ENCODE assay signal across 16 cellular contexts in genomic region chr12:44500423-44500822, GRCh38.
DNase-seq lines count a peak whose midpoint lies in the region; ATAC-seq and TF ChIP-seq lines count a peak whose summit lies in the region.
"Had no signal": no experiment of that assay in that cellular context is flagged by ENCODE, and none has a peak within 500 bp of the region (broad histone marks: within the 10 kb centered on the region; RNA-seq: fewer than 3 reads in every experiment).

No MANE protein-coding gene starts in this region.

- no peaks in the 10 kb centered on the region for H3K27me3 Mint-ChIP-seq in chondrocyte (ENCODE audit: low read depth)
- H3K27me3 Mint-ChIP-seq: CD4-positive, CD25-positive, alpha-beta regulatory T cell had no signal

- no peak overlapping the region for H3K4me3 ChIP-seq in spleen
- no peak overlapping the region for H3K4me3 ChIP-seq in upper lobe of right lung
- H3K4me3 ChIP-seq: BLaER1 treated with 17β-estradiol and CSF1 and Interleukin-3, amounts not matched to agents 10 nM and 100 nM; GM23338 had no signal

- H3K4me1 ChIP-seq in spleen: no peaks in the 10 kb centered on the region
- H3K4me1 ChIP-seq in upper lobe of right lung: no peaks in the 10 kb centered on the region
- H3K4me1 ChIP-seq: BLaER1 treated with 17β-estradiol and CSF1 and Interleukin-3, amounts not matched to agents 10 nM and 100 nM had no signal

- ATAC-seq in upper lobe of right lung (peak; percentile 29), GM18861 (IDR thresholded peaks at IDR 0.05; ENCODE audit: unreplicated experiment) (no peak)
- ATAC-seq: GM23338 had no signal

- DNase-seq in NCI-H748 (lab: John Stamatoyannopoulos, UW; ENCODE audit: unreplicated experiment) (peak; percentile 5), NCI-H748 treated with DMSO at 0.1 percent for 48 hours (lab: John Stamatoyannopoulos, UW) (no peak), chondrocyte (ENCODE audit: low spot score) (peak; percentile 82), spleen (peak; percentile 71), upper lobe of right lung (no peak), erythroblast (lab: John Stamatoyannopoulos, UW) (no peak)
- DNase-seq: 8988T; Calu3; CD4-positive, CD25-positive, alpha-beta regulatory T cell; DMS153; DMS79 treated with DMSO at 0.1 percent for 48 hours; EL; H7 had no signal

- no peaks in the 10 kb centered on the region for H3K4me1 Mint-ChIP-seq in chondrocyte (ENCODE audit: low read depth)
- H3K4me1 Mint-ChIP-seq: CD4-positive, CD25-positive, alpha-beta regulatory T cell; GM23338 had no signal

- H3K36me3 Mint-ChIP-seq in chondrocyte (ENCODE audit: low read depth): no peaks in the 10 kb centered on the region
- H3K36me3 Mint-ChIP-seq: CD4-positive, CD25-positive, alpha-beta regulatory T cell had no signal

- no peak overlapping the region for H3K4me3 Mint-ChIP-seq in chondrocyte (ENCODE audit: unreplicated experiment)
- H3K4me3 Mint-ChIP-seq: CD4-positive, CD25-positive, alpha-beta regulatory T cell; GM23338 had no signal

- TF ChIP-seq CTCF in chondrocyte (IDR thresholded peaks at IDR 0.05) (no peak), spleen (IDR thresholded peaks at IDR 0.05 in 8 of 11, conservative IDR thresholded peaks at IDR 0.05 in 3 of 11) (no peak), upper lobe of right lung (IDR thresholded peaks at IDR 0.05) (no peak)

- peaks cover 0 to 29% (median 14%) of the 10 kb centered on the region in 8 donors for H3K9me3 ChIP-seq in spleen
- H3K9me3 ChIP-seq in upper lobe of right lung: no peaks in the 10 kb centered on the region

- H3K36me3 ChIP-seq in spleen (no peaks in the 10 kb centered on the region), upper lobe of right lung (no peaks in the 10 kb centered on the region)
- H3K36me3 ChIP-seq: BLaER1 treated with 17β-estradiol and CSF1 and Interleukin-3, amounts not matched to agents 10 nM and 100 nM had no signal

- no peak for TF ChIP-seq POLR2A in spleen (IDR thresholded peaks at IDR 0.05)
- TF ChIP-seq POLR2A in erythroblast (IDR thresholded peaks at IDR 0.05; ENCODE audit: low read length): no peak

- H3K9me3 Mint-ChIP-seq in chondrocyte (ENCODE audit: low read depth): peaks cover 3% of the 10 kb centered on the region

- WGBS in spleen, 5 donors: 94 to 98% (median 96%) methylated on average over 10 to 24 of the region's 24 CpGs

- H3K27ac Mint-ChIP-seq in chondrocyte (ENCODE audit: unreplicated experiment): no peak overlapping the region
- H3K27ac Mint-ChIP-seq: CD4-positive, CD25-positive, alpha-beta regulatory T cell; GM23338 had no signal

- no peaks in the 10 kb centered on the region for H3K27me3 ChIP-seq in spleen (replicated peaks in 1 of 7)
- H3K27me3 ChIP-seq in upper lobe of right lung: no peaks in the 10 kb centered on the region
- H3K27me3 ChIP-seq: BLaER1 treated with 17β-estradiol and CSF1 and Interleukin-3, amounts not matched to agents 10 nM and 100 nM had no signal

- H3K27ac ChIP-seq in spleen (no peak overlapping the region), upper lobe of right lung (no peak overlapping the region)
- H3K27ac ChIP-seq: BLaER1 treated with 17β-estradiol and CSF1 and Interleukin-3, amounts not matched to agents 10 nM and 100 nM had no signal

- intact Hi-C loops in spleen (cut with DNase I; ENCODE audit: low total_unique reads): no loop called here
- intact Hi-C loops in upper lobe of right lung (cut with DNase I): no loop called here

Comparison
In these comparisons a context has a peak if more than half of its experiments do, and no peak if none do; other contexts are left out.
1. DNase-seq: peak in NCI-H748 (single experiment), chondrocyte (single experiment) and spleen (single experiment); none in NCI-H748 treated with DMSO at 0.1 percent for 48 hours (single experiment), upper lobe of right lung (single experiment) and erythroblast (0 of 2).